9 cellular contexts compared by ENCODE assay signal in the genomic region with DNA sequence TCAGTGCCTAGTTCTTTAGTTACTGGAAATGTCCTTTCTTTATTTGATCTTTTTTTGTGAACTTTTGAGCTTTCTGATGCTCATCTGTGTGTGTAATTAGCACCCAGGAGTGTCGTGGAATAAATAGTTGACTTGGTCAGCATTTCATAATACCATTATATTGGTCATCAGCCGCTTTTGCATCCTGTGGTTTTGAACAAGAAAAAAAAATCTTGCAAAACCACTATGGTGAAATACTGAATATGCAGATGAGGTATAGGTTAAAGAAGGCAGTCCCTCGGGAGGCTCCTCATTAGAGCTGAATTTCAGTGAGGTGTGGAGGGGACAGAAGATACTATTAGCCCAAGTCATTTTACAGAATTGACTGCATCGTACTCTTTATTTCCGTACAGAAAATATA.
DNase-seq lines count a peak whose midpoint lies in the region; ATAC-seq, FAIRE-seq and TF ChIP-seq lines count a peak whose summit lies in the region.
"Had no signal": no experiment of that assay in that cellular context is flagged by ENCODE, and none has a peak within 500 bp of the region (broad histone marks: within the 10 kb centered on the region; RNA-seq: fewer than 3 reads in every experiment).

No MANE protein-coding gene starts in this region.

- H3K4me1 ChIP-seq in heart right ventricle = peaks cover 23 to 100% (median 98%) of the 10 kb centered on the region in 9 donors
- peaks cover 34% of the 10 kb centered on the region for H3K4me1 ChIP-seq in right cardiac atrium (ENCODE audit: control insufficient read depth, insufficient read depth, low read length)
- peaks cover 38% of the 10 kb centered on the region for H3K4me1 ChIP-seq in astrocyte (ENCODE audit: insufficient read depth, low read length)
- peaks cover 83% of the 10 kb centered on the region for H3K4me1 ChIP-seq in lower lobe of right lung
- H3K4me1 ChIP-seq in uterus = peaks cover 40 to 42% of the 10 kb centered on the region in 2 donors

- TF ChIP-seq POLR2A in uterus (IDR thresholded peaks at IDR 0.05) = no peak

- peaks cover 0 to 6% (median 0%) of the 10 kb centered on the region in 9 donors for H3K36me3 ChIP-seq in heart right ventricle
- no peaks in the 10 kb centered on the region for H3K36me3 ChIP-seq in astrocyte (ENCODE audit: insufficient read depth, low read length)
- H3K36me3 ChIP-seq in lower lobe of right lung = peaks cover 4% of the 10 kb centered on the region
- H3K36me3 ChIP-seq in uterus = no peaks in the 10 kb centered on the region

- WGBS in heart right ventricle, 2 donors = 72 to 73% methylated on average over 5 of the region's 5 CpGs
- WGBS in right cardiac atrium = 74% methylated on average over 5 of the region's 5 CpGs

- peak overlapping the region; percentile 33 for H3K4me2 ChIP-seq in astrocyte (ENCODE audit: low read length)

- no peak for ATAC-seq in heart right ventricle
- ATAC-seq in right cardiac atrium = no peak
- peak; percentile 17 to 28 for ATAC-seq in lower lobe of right lung

- no peaks in the 10 kb centered on the region for H3K27me3 ChIP-seq in heart right ventricle
- H3K27me3 ChIP-seq in right cardiac atrium (ENCODE audit: control insufficient read depth, insufficient read depth) = no peaks in the 10 kb centered on the region
- H3K27me3 ChIP-seq in astrocyte (ENCODE audit: insufficient read depth, low read length) = no peaks in the 10 kb centered on the region
- H3K27me3 ChIP-seq in lower lobe of right lung (ENCODE audit: low read depth) = no peaks in the 10 kb centered on the region
- no peaks in the 10 kb centered on the region for H3K27me3 ChIP-seq in uterus

- H4K20me1 ChIP-seq in astrocyte (ENCODE audit: insufficient read depth, low read length) = peaks cover 65% of the 10 kb centered on the region

- no peaks in the 10 kb centered on the region for H3K27me3 Mint-ChIP-seq in astrocyte (ENCODE audit: low read depth, unreplicated experiment)
- no peaks in the 10 kb centered on the region for H3K27me3 Mint-ChIP-seq in activated T-cell treated with anti-CD3 and anti-CD28 coated beads, Interleukin-2, amount 50 U/mL, for 24 hours

- no peak overlapping the region for H3K4me3 Mint-ChIP-seq in astrocyte (ENCODE audit: unreplicated experiment)
- no peak overlapping the region for H3K4me3 Mint-ChIP-seq in activated T-cell treated with anti-CD3 and anti-CD28 coated beads, Interleukin-2, amount 50 U/mL, for 24 hours

- H3K79me2 ChIP-seq in astrocyte (ENCODE audit: insufficient read depth, low read length) = peaks cover 72% of the 10 kb centered on the region

- H3K4me1 Mint-ChIP-seq in astrocyte (ENCODE audit: low read depth, unreplicated experiment) = peaks cover 35% of the 10 kb centered on the region
- peaks cover 51% of the 10 kb centered on the region for H3K4me1 Mint-ChIP-seq in activated T-cell treated with anti-CD3 and anti-CD28 coated beads, Interleukin-2, amount 50 U/mL, for 24 hours (ENCODE audit: low read depth)

- FAIRE-seq in astrocyte (lab: Jason Lieb, UNC) = no peak
- no peak for FAIRE-seq in HTR-8/SVneo (lab: Jason Lieb, UNC)
- FAIRE-seq: endothelial cell of umbilical vein had no signal

- H3K27ac Mint-ChIP-seq in astrocyte (ENCODE audit: unreplicated experiment) = no peak overlapping the region
- no peak overlapping the region for H3K27ac Mint-ChIP-seq in activated T-cell treated with anti-CD3 and anti-CD28 coated beads, Interleukin-2, amount 50 U/mL, for 24 hours

- H3K36me3 Mint-ChIP-seq in astrocyte (ENCODE audit: low read depth, unreplicated experiment) = peaks cover 7% of the 10 kb centered on the region
- H3K36me3 Mint-ChIP-seq in activated T-cell treated with anti-CD3 and anti-CD28 coated beads, Interleukin-2, amount 50 U/mL, for 24 hours (ENCODE audit: low read depth) = no peaks in the 10 kb centered on the region

- peak overlapping the region; percentile 52 for H3K9ac ChIP-seq in astrocyte (ENCODE audit: low read length)

- DNase-seq in heart right ventricle = no peak
- no peak for DNase-seq in right cardiac atrium
- peak; percentile 73 for DNase-seq in astrocyte (ENCODE audit: low read depth)
- no peak for DNase-seq in lower lobe of right lung
- no peak for DNase-seq in uterus
- no peak for DNase-seq in HTR-8/SVneo (ENCODE audit: insufficient read length, low spot score)
- no peak for DNase-seq in D341Med (ENCODE audit: low spot score)
- DNase-seq in activated T-cell treated with anti-CD3 and anti-CD28 coated beads, Interleukin-2, amount 50 U/mL, for 24 hours = no peak

- TF ChIP-seq CTCF in heart right ventricle (IDR thresholded peaks at IDR 0.05) (no peak), astrocyte (IDR thresholded peaks at IDR 0.05; ENCODE audit: insufficient read depth, low read depth, low read length) (no peak), lower lobe of right lung (IDR thresholded peaks at IDR 0.05) (no peak), uterus (IDR thresholded peaks at IDR 0.05) (no peak)

- H3K9me3 ChIP-seq in heart right ventricle (no peaks in the 10 kb centered on the region), right cardiac atrium (ENCODE audit: control insufficient read depth, low read length) (no peaks in the 10 kb centered on the region), astrocyte (ENCODE audit: insufficient read depth, low read depth, low read length) (no peaks in the 10 kb centered on the region), lower lobe of right lung (no peaks in the 10 kb centered on the region), uterus (no peaks in the 10 kb centered on the region)

- H3K4me3 ChIP-seq in heart right ventricle = no peak overlapping the region
- no peak overlapping the region for H3K4me3 ChIP-seq in right cardiac atrium (ENCODE audit: low read length)
- no peak overlapping the region for H3K4me3 ChIP-seq in astrocyte (ENCODE audit: insufficient read depth, low read depth, low read length)
- no peak overlapping the region for H3K4me3 ChIP-seq in lower lobe of right lung
- no peak overlapping the region for H3K4me3 ChIP-seq in uterus

- H3K27ac ChIP-seq in heart right ventricle = peak overlapping the region; percentile 60 to 90 (median 84)
- H3K27ac ChIP-seq in right cardiac atrium (ENCODE audit: low read length) = no peak overlapping the region
- no peak overlapping the region for H3K27ac ChIP-seq in astrocyte (ENCODE audit: low read depth, low read length)
- peak overlapping the region; percentile 80 for H3K27ac ChIP-seq in lower lobe of right lung
- H3K27ac ChIP-seq in uterus = peak overlapping the region; percentile 79

- H3K9me3 Mint-ChIP-seq in astrocyte (ENCODE audit: unreplicated experiment) = no peaks in the 10 kb centered on the region
- H3K9me3 Mint-ChIP-seq in activated T-cell treated with anti-CD3 and anti-CD28 coated beads, Interleukin-2, amount 50 U/mL, for 24 hours = no peaks in the 10 kb centered on the region

- intact Hi-C loops in heart right ventricle (cut with DNase I) (loop anchor here in 7 of 10 donors (5.0 to 10.0 kb wide), 5 partner anchors 63 to 88 kb away; a partner anchor contains a TSS), right cardiac atrium (cut with DNase I) (loop anchor here (5.0 to 10.0 kb wide), 3 partner anchors 56 to 88 kb away; a partner anchor contains a TSS), lower lobe of right lung (cut with DNase I) (no loop called here), uterus (cut with DNase I; ENCODE audit: low total_unique reads) (no loop called here)

- no peak overlapping the region for H2AFZ ChIP-seq in astrocyte (ENCODE audit: low read depth, low read length)

Comparison
In these comparisons a context has a peak if more than half of its experiments do, and no peak if none do; other contexts are left out.
1. H3K27ac ChIP-seq: peak in heart right ventricle (10 of 10), lower lobe of right lung (single experiment) and uterus (2 of 2); none in right cardiac atrium (single experiment) and astrocyte (single experiment).
2. ATAC-seq: peak in lower lobe of right lung (2 of 2); none in heart right ventricle (0 of 8) and right cardiac atrium (0 of 2).
3. intact Hi-C loops: an anchor here in heart right ventricle (5.0 to 10.0 kb wide) and right cardiac atrium (5.0 to 10.0 kb wide); none called in lower lobe of right lung and uterus.